13 cellular contexts compared by ENCODE assay signal in genomic region chr7:117024811-117025210, GRCh38.
DNase-seq lines count a peak whose midpoint lies in the region; ATAC-seq and TF ChIP-seq lines count a peak whose summit lies in the region.
"Had no signal": no experiment of that assay in that cellular context is flagged by ENCODE, and none has a peak within 500 bp of the region (broad histone marks: within the 10 kb centered on the region; RNA-seq: fewer than 3 reads in every experiment).

No MANE protein-coding gene starts in this region.

- no peaks in the 10 kb centered on the region for H3K27me3 Mint-ChIP-seq in endothelial cell (ENCODE audit: unreplicated experiment)
- H3K27me3 Mint-ChIP-seq in HFFc6 (ENCODE audit: insufficient read depth) = no peaks in the 10 kb centered on the region

- DNase-seq in activated CD4-positive, CD25-positive, alpha-beta regulatory T cell treated with anti-CD3 and anti-CD28 coated beads, Interleukin-2, amount 50 U/mL, for 72 hours = no peak
- DNase-seq in endothelial cell (ENCODE audit: low spot score) (no peak), HFFc6 (no peak)
- DNase-seq in stimulated activated effector memory CD8-positive, alpha-beta T cell treated with anti-CD3 and anti-CD28 coated beads, Interleukin-12 subunit alpha, Interleukin-12 subunit beta, amount 100 ng/mL, for 72 hours (ENCODE audit: low spot score in 2 of 2) = no peak
- DNase-seq in activated naive CD4-positive, alpha-beta T cell treated with anti-CD3 and anti-CD28 coated beads, Interleukin-2, amount 50 U/mL, for 16 hours = no peak
- DNase-seq: DMS 273 treated with DMSO at 0.1 percent for 48 hours, NCI-H1105 treated with DMSO at 0.1 percent for 48 hours, NCI-H1694, NCI-H2081 treated with DMSO at 0.1 percent for 48 hours, Peyer's patch had no signal

- H3K36me3 Mint-ChIP-seq in endothelial cell (ENCODE audit: low read depth, unreplicated experiment) = peaks cover 3% of the 10 kb centered on the region
- no peaks in the 10 kb centered on the region for H3K36me3 Mint-ChIP-seq in stimulated activated effector memory CD8-positive, alpha-beta T cell treated with anti-CD3 and anti-CD28 coated beads, Interleukin-12 subunit alpha, Interleukin-12 subunit beta, amount 100 ng/mL, for 72 hours
- peaks cover 4% of the 10 kb centered on the region; the same call in 1 of the 2 replicates for H3K36me3 Mint-ChIP-seq in HFFc6 (ENCODE audit: low read depth)

- H3K4me1 Mint-ChIP-seq in endothelial cell (ENCODE audit: unreplicated experiment) = peaks cover 12% of the 10 kb centered on the region
- H3K4me1 Mint-ChIP-seq in stimulated activated effector memory CD8-positive, alpha-beta T cell treated with anti-CD3 and anti-CD28 coated beads, Interleukin-12 subunit alpha, Interleukin-12 subunit beta, amount 100 ng/mL, for 72 hours = peaks cover 22% of the 10 kb centered on the region
- H3K4me1 Mint-ChIP-seq in HFFc6 (ENCODE audit: low read depth) = peaks cover 21% of the 10 kb centered on the region

- peak; percentile 84 for ATAC-seq in activated CD4-positive, CD25-positive, alpha-beta regulatory T cell treated with anti-CD3 and anti-CD28 coated beads, Interleukin-2, amount 50 U/mL, for 24 hours
- ATAC-seq in HG02870 (IDR thresholded peaks at IDR 0.05; ENCODE audit: unreplicated experiment) (peak; percentile 41), HG02678 (IDR thresholded peaks at IDR 0.05; ENCODE audit: unreplicated experiment) (no peak)
- peak; percentile 81 for ATAC-seq in stimulated activated effector memory CD8-positive, alpha-beta T cell treated with anti-CD3 and anti-CD28 coated beads, Interleukin-12 subunit alpha, Interleukin-12 subunit beta, amount 100 ng/mL, for 72 hours

- TF ChIP-seq CTCF in endothelial cell (IDR thresholded peaks at IDR 0.05; ENCODE audit: unreplicated experiment) (no peak), HFFc6 (IDR thresholded peaks at IDR 0.05) (no peak)

- H3K9me3 Mint-ChIP-seq in endothelial cell (ENCODE audit: unreplicated experiment) (no peaks in the 10 kb centered on the region), HFFc6 (0 out of 2 replicates have a peak, but pooled peaks cover 4% of the 10 kb centered on the region)
- peaks cover 6% of the 10 kb centered on the region for H3K9me3 Mint-ChIP-seq in stimulated activated effector memory CD8-positive, alpha-beta T cell treated with anti-CD3 and anti-CD28 coated beads, Interleukin-12 subunit alpha, Interleukin-12 subunit beta, amount 100 ng/mL, for 72 hours

- H3K4me3 Mint-ChIP-seq in endothelial cell (ENCODE audit: unreplicated experiment) (no peak overlapping the region), HFFc6 (no peak overlapping the region)
- H3K4me3 Mint-ChIP-seq in stimulated activated effector memory CD8-positive, alpha-beta T cell treated with anti-CD3 and anti-CD28 coated beads, Interleukin-12 subunit alpha, Interleukin-12 subunit beta, amount 100 ng/mL, for 72 hours = no peak overlapping the region

- peak overlapping the region; percentile 49 for H3K27ac Mint-ChIP-seq in endothelial cell (ENCODE audit: unreplicated experiment)
- H3K27ac Mint-ChIP-seq in stimulated activated effector memory CD8-positive, alpha-beta T cell treated with anti-CD3 and anti-CD28 coated beads, Interleukin-12 subunit alpha, Interleukin-12 subunit beta, amount 100 ng/mL, for 72 hours = no peak overlapping the region
- H3K27ac Mint-ChIP-seq in HFFc6 = no peak overlapping the region
